Comparison of ENCODE assay signal across 1 cellular context in the genomic region with DNA sequence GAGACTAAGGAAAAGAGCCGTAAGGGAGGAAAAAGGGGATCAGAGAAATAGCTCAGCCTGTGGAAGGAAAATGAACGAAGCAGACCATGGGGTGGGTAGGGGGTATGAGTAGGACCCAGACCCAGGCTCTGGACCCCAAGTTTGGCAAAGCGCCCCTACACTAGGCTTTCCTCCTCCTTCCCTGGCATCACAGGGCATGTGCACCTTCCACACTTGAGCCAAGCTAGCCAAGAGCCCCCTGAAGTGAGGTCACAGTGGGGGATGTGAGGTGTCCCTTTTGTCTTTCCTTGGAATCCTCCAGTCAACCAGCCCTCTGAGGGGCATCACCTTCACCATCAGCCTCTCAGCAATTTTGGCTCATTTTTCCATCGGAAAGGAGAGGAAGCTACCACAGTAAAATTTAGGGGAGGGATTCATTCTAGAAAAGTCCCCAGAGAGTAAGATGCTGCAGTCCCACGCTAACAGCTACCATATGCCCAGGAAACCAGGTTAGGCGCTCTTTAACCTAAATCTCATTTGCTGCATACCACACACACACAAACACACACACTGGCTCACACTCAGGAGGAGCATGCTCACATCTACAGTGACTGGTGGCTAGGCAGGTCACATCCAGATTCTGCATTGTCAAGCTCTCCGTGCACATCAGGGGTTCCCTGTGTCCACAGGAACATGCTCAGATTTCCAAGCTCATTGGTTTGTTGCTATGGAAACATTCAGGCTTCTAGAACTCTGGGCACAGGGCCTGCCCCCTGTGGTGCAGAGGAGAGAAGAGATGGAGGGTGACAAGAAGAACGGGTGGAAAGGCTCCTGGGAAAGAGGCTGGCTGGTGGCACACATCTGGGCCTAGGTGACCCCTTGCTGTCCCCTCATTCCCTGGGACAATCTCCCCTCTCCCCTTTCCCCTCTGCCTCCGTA.
TF ChIP-seq lines count a peak whose summit lies in the region.

No MANE protein-coding gene starts in this region.

TF ChIP-seq in WTC11, 78 proteins besides CTCF, POLR2A, EP300 and RAD21 (continued from another document):
- TF ChIP-seq, protein P1, sequence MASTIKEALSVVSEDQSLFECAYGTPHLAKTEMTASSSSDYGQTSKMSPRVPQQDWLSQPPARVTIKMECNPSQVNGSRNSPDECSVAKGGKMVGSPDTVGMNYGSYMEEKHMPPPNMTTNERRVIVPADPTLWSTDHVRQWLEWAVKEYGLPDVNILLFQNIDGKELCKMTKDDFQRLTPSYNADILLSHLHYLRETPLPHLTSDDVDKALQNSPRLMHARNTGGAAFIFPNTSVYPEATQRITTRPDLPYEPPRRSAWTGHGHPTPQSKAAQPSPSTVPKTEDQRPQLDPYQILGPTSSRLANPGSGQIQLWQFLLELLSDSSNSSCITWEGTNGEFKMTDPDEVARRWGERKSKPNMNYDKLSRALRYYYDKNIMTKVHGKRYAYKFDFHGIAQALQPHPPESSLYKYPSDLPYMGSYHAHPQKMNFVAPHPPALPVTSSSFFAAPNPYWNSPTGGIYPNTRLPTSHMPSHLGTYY (CRISPR knock-in tag; IDR thresholded peaks at IDR 0.05), result no peak
- no peak for TF ChIP-seq TP53 (CRISPR knock-in tag; IDR thresholded peaks at IDR 0.05)
- TF ChIP-seq, protein P2, sequence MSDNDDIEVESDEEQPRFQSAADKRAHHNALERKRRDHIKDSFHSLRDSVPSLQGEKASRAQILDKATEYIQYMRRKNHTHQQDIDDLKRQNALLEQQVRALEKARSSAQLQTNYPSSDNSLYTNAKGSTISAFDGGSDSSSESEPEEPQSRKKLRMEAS (CRISPR knock-in tag; IDR thresholded peaks at IDR 0.05), result no peak
- TF ChIP-seq ZNF121 (CRISPR knock-in tag; IDR thresholded peaks at IDR 0.05), result no peak
- TF ChIP-seq, protein P3, sequence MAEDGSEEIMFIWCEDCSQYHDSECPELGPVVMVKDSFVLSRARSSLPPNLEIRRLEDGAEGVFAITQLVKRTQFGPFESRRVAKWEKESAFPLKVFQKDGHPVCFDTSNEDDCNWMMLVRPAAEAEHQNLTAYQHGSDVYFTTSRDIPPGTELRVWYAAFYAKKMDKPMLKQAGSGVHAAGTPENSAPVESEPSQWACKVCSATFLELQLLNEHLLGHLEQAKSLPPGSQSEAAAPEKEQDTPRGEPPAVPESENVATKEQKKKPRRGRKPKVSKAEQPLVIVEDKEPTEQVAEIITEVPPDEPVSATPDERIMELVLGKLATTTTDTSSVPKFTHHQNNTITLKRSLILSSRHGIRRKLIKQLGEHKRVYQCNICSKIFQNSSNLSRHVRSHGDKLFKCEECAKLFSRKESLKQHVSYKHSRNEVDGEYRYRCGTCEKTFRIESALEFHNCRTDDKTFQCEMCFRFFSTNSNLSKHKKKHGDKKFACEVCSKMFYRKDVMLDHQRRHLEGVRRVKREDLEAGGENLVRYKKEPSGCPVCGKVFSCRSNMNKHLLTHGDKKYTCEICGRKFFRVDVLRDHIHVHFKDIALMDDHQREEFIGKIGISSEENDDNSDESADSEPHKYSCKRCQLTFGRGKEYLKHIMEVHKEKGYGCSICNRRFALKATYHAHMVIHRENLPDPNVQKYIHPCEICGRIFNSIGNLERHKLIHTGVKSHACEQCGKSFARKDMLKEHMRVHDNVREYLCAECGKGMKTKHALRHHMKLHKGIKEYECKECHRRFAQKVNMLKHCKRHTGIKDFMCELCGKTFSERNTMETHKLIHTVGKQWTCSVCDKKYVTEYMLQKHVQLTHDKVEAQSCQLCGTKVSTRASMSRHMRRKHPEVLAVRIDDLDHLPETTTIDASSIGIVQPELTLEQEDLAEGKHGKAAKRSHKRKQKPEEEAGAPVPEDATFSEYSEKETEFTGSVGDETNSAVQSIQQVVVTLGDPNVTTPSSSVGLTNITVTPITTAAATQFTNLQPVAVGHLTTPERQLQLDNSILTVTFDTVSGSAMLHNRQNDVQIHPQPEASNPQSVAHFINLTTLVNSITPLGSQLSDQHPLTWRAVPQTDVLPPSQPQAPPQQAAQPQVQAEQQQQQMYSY (CRISPR knock-in tag; IDR thresholded peaks at IDR 0.05), result no peak
TF ChIP-seq in WTC11: peak in this region for 0.
